ENCODE assay signal across 8 cellular contexts in genomic region chr4:184472540-184473264, GRCh38. TPM values are rescaled to one million over a fixed set of nuclear protein-coding genes. Genes with fewer than 3 reads are reported as not detected.
DNase-seq lines count a peak whose midpoint lies in the region; ATAC-seq and TF ChIP-seq lines count a peak whose summit lies in the region.

No MANE protein-coding gene starts in this region.

- intact Hi-C loops in Panc1 (cut with micrococcal nuclease; ENCODE audit: unreplicated experiment): loop anchor here (10.0 kb wide), 2 partner anchors 62 to 188 kb away; no protein-coding TSS in a partner anchor

- H3K27ac Mint-ChIP-seq in naive thymus-derived CD8-positive, alpha-beta T cell: peak overlapping the region; percentile 89 to 97 (median 94)

- H3K36me3 ChIP-seq in Panc1 (ENCODE audit: control insufficient read depth, insufficient read depth, low read length) (no peaks in the 10 kb centered on the region), thoracic aorta (no peaks in the 10 kb centered on the region)

- peaks cover 1 to 25% (median 6%) of the 10 kb centered on the region in 3 donors for H3K36me3 Mint-ChIP-seq in naive thymus-derived CD8-positive, alpha-beta T cell

- H3K27me3 Mint-ChIP-seq in naive thymus-derived CD8-positive, alpha-beta T cell: no peaks in the 10 kb centered on the region

- TF ChIP-seq CTCF in Panc1 (IDR thresholded peaks at IDR 0.05): no peak
- no peak for TF ChIP-seq CTCF in fibroblast of pulmonary artery (IDR thresholded peaks at IDR 0.05; ENCODE audit: low read length, missing control alignments)
- TF ChIP-seq CTCF in thoracic aorta (IDR thresholded peaks at IDR 0.05): peak; percentile 27

- H3K27me3 ChIP-seq in Panc1 (ENCODE audit: control insufficient read depth, insufficient read depth, low read length) (no peaks in the 10 kb centered on the region), thoracic aorta (replicated peaks; ENCODE audit: insufficient read depth) (no peaks in the 10 kb centered on the region)

- ATAC-seq in GM18498 (IDR thresholded peaks at IDR 0.05; ENCODE audit: unreplicated experiment): peak; percentile 32
- ATAC-seq in HG03108 (IDR thresholded peaks at IDR 0.05; ENCODE audit: unreplicated experiment): peak; percentile 30
- peak; percentile 80 for ATAC-seq in Panc1
- peak in 1 of 2 donors; percentile 15 for ATAC-seq in naive thymus-derived CD8-positive, alpha-beta T cell
- ATAC-seq in thoracic aorta (ENCODE audit: insufficient number of reproducible peaks, low FRiP score, low read depth): peak; percentile 56

- H3K9me3 Mint-ChIP-seq in naive thymus-derived CD8-positive, alpha-beta T cell: peaks cover 0 to 2% (median 0%) of the 10 kb centered on the region in 9 donors

- H3K9me3 ChIP-seq in Panc1 (ENCODE audit: control insufficient read depth, insufficient read depth, low read depth, low read length) (no peaks in the 10 kb centered on the region), thoracic aorta (no peaks in the 10 kb centered on the region)

- DNase-seq in AG08395 (ENCODE audit: low spot score) (peak; percentile 83), Panc1 (ENCODE audit: low read depth, low spot score) (no peak), fibroblast of pulmonary artery (ENCODE audit: low read depth) (peak; percentile 63), thoracic aorta (ENCODE audit: low spot score) (peak; percentile 33)
- peak; percentile 82 for DNase-seq in activated effector memory CD4-positive, alpha-beta T cell treated with anti-CD3 and anti-CD28 coated beads, Interleukin-2, amount 50 U/mL, for 16 hours
- DNase-seq in naive thymus-derived CD8-positive, alpha-beta T cell: peak in 8 of 10 donors; percentile 11 to 53 (median 26)

- no TSS peak for BruUV-seq in Panc1 (replicated peaks; lab: Mats Ljungman, UMichigan)

- in situ Hi-C loops in Panc1 (cut with HindIII; ENCODE audit: low pct_unique_long_range_greater_than_20kb, low sequenced_read_pairs): no loop called here

- POLR2A ChIA-PET in Panc1 (lab: Charles Lee): no interaction called here
- POLR2A ChIA-PET in naive thymus-derived CD8-positive, alpha-beta T cell (lab: Charles Lee): interaction anchor here (0.8 kb wide), 1 partner anchor 65 kb away, joined by 4 read pairs; no protein-coding TSS in a partner anchor

- H3K4me3 ChIP-seq in Panc1 (ENCODE audit: low read depth in 2 of 2, low read length in 2 of 2) (peak overlapping the region; percentile 66 to 89), fibroblast of pulmonary artery (replicated peaks; ENCODE audit: low read depth, low read length) (peak overlapping the region; percentile 99), thoracic aorta (peak overlapping the region; percentile 98)

- H3K4me1 Mint-ChIP-seq in naive thymus-derived CD8-positive, alpha-beta T cell: peaks cover 34 to 71% (median 67%) of the 10 kb centered on the region in 4 donors

- CTCF ChIA-PET in Panc1 (lab: Charles Lee): no interaction called here

- H3K27ac ChIP-seq in Panc1 (ENCODE audit: low read length) (peak overlapping the region; percentile 91), thoracic aorta (peak overlapping the region; percentile 93 to 97)

- H3K4me1 ChIP-seq in Panc1 (ENCODE audit: control insufficient read depth, insufficient read depth, low read length): peaks cover 9% of the 10 kb centered on the region
- peaks cover 26 to 48% of the 10 kb centered on the region in 2 donors for H3K4me1 ChIP-seq in thoracic aorta (ENCODE audit: control insufficient read depth in 1 of 2, low read depth in 2 of 2)

- peak overlapping the region; percentile 82 to 97 (median 92) for H3K4me3 Mint-ChIP-seq in naive thymus-derived CD8-positive, alpha-beta T cell

RNA-seq across cellular contexts. Expression of gene IRF2, which starts 1.6 kb away (rescaled TPM):
- 16.2 TPM for total RNA-seq in Panc1 (2021; ENCODE audit: unreplicated experiment)
- polyA plus RNA-seq in Panc1 (2012; ENCODE audit: insufficient read length): 16.9 TPM
- total RNA-seq in naive thymus-derived CD8-positive, alpha-beta T cell: 10 to 100 TPM; 62.6 to 77.1 TPM
- polyA plus RNA-seq in naive thymus-derived CD8-positive, alpha-beta T cell: 10 to 100 TPM; 72.7 to 80.7 (median 78.3) TPM
- total RNA-seq in thoracic aorta: 10 to 100 TPM; 35.3 to 68.0 TPM
